Comparison of ENCODE assay signal across 7 cellular contexts in genomic region chr3:56233742-56234141, GRCh38.
"Had no signal": no experiment of that assay in that cellular context is flagged by ENCODE, and none has a peak within 500 bp of the region (broad histone marks: within the 10 kb centered on the region; RNA-seq: fewer than 3 reads in every experiment).

No MANE protein-coding gene starts in this region.

- H3K4me3 ChIP-seq: GM23338 had no signal

- DNase-seq: H9, HCEC 1CT, HFFc6, KBM-7 had no signal

- ATAC-seq: GM23338, HepG2 had no signal

- H3K27ac ChIP-seq: HL-60 had no signal
